ENCODE assay signal across 15 cellular contexts in the genomic region with DNA sequence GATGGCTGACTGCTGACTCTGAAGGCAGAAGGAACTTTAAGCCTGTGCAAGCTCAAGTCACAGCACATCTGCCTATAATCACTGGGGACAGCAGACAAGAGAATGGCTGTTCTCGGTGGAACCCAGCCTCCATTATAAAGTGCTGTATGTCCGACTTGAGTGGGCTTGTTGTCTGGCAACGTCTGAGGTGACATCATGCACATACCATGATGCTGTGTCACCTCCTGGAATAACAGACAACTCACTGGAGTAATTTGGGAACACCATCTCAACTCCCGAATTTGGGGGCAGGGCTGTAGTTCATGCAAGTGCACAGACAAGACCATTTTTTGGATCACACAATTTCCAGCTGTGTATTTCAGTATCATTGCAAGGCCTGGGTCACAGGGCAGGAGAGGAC. TPM values are rescaled to one million over a fixed set of nuclear protein-coding genes. Genes with fewer than 3 reads are reported as not detected.
DNase-seq lines count a peak whose midpoint lies in the region; ATAC-seq and TF ChIP-seq lines count a peak whose summit lies in the region.
"Had no signal": no experiment of that assay in that cellular context is flagged by ENCODE, and none has a peak within 500 bp of the region (broad histone marks: within the 10 kb centered on the region; RNA-seq: fewer than 3 reads in every experiment).

No MANE protein-coding gene starts in this region.

- POLR2A ChIA-PET in HEK293 (lab: Yijun Ruan, JAX): interaction anchor here (0.6 to 1.2 kb wide), 2 partner anchors 40 to 892 kb away, joined by 3 to 4 read pairs; no protein-coding TSS in a partner anchor

- H3K27ac ChIP-seq in HEK293 (ENCODE audit: extremely low read depth, low read depth, low read length): no peak overlapping the region
- no peak overlapping the region for H3K27ac ChIP-seq in brain microvascular endothelial cell
- H3K27ac ChIP-seq: KMS-11, thoracic aorta had no signal

- TF ChIP-seq CTCF in HEK293 (tag by site-specific recombination; IDR thresholded peaks at IDR 0.05): no peak
- no peak for TF ChIP-seq CTCF in brain microvascular endothelial cell (IDR thresholded peaks at IDR 0.05; ENCODE audit: low read depth, low read length, missing control alignments)

- in situ Hi-C loops in brain microvascular endothelial cell (cut with HindIII; ENCODE audit: low pct_ligation_motif_present, low sequenced_read_pairs): no loop called here

- CTCF ChIA-PET in HEK293 (lab: Yijun Ruan, JAX): interaction anchor here (0.5 to 1.3 kb wide), 3 partner anchors 13 to 21 kb away, joined by 3 to 5 read pairs (median 4); no protein-coding TSS in a partner anchor

- DNase-seq in A172 (ENCODE audit: low spot score) (peak; percentile 46), brain microvascular endothelial cell (peak; percentile 68), iris pigment epithelial cell (ENCODE audit: low read depth) (peak; percentile 35), NCI-H2081 treated with DMSO at 0.1 percent for 48 hours (lab: John Stamatoyannopoulos, UW) (no peak), NCI-H1417 treated with DMSO at 0.1 percent for 48 hours (lab: John Stamatoyannopoulos, UW) (no peak), SHP77 (lab: John Stamatoyannopoulos, UW) (no peak)
- DNase-seq: activated naive CD4-positive, alpha-beta T cell treated with anti-CD3 and anti-CD28 coated beads for 36 hours; DMS53; mesendoderm; NCI-H1694 treated with DMSO at 0.1 percent for 48 hours had no signal

- no peak overlapping the region for H3K4me3 ChIP-seq in HEK293 (ENCODE audit: low read depth, low read length)
- no peak overlapping the region for H3K4me3 ChIP-seq in brain microvascular endothelial cell (ENCODE audit: low read depth, low read length)
- H3K4me3 ChIP-seq: GM23338, thoracic aorta had no signal

- H3K9me3 ChIP-seq in HEK293 (ENCODE audit: control insufficient read depth, insufficient read depth, low read depth, low read length): no peaks in the 10 kb centered on the region
- H3K9me3 ChIP-seq: thoracic aorta had no signal

- H3K4me1 ChIP-seq in HEK293 (ENCODE audit: control insufficient read depth, insufficient read depth, low read length): no peaks in the 10 kb centered on the region

- H3K27me3 ChIP-seq in brain microvascular endothelial cell (replicated peaks): no peaks in the 10 kb centered on the region

- no peaks in the 10 kb centered on the region for H3K36me3 ChIP-seq in HEK293 (ENCODE audit: control insufficient read depth in 2 of 2, insufficient read depth in 1 of 2, low read length in 2 of 2)
- H3K36me3 ChIP-seq in brain microvascular endothelial cell (replicated peaks): no peaks in the 10 kb centered on the region
- H3K36me3 ChIP-seq: thoracic aorta had no signal

- ATAC-seq in GM21390 (IDR thresholded peaks at IDR 0.05; ENCODE audit: unreplicated experiment): no peak
- ATAC-seq: GM23338 had no signal

TF ChIP-seq in HEK293, 187 proteins besides CTCF, POLR2A, EP300 and RAD21 (continues in another document):
- TF ChIP-seq ZNF174 (tag by site-specific recombination; IDR thresholded peaks at IDR 0.05): no peak
- peak; percentile 74 for TF ChIP-seq ZNF600 (tag by site-specific recombination; IDR thresholded peaks at IDR 0.05)
- TF ChIP-seq ZNF660 (tag by site-specific recombination; IDR thresholded peaks at IDR 0.05): peak; percentile 40; the same call in 1 of the 2 replicates
- TF ChIP-seq, protein P1, sequence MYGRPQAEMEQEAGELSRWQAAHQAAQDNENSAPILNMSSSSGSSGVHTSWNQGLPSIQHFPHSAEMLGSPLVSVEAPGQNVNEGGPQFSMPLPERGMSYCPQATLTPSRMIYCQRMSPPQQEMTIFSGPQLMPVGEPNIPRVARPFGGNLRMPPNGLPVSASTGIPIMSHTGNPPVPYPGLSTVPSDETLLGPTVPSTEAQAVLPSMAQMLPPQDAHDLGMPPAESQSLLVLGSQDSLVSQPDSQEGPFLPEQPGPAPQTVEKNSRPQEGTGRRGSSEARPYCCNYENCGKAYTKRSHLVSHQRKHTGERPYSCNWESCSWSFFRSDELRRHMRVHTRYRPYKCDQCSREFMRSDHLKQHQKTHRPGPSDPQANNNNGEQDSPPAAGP (tag by site-specific recombination; IDR thresholded peaks at IDR 0.05): 0 out of 2 replicates have a peak, but pooled peaks have one; percentile 25
- TF ChIP-seq, protein P2, sequence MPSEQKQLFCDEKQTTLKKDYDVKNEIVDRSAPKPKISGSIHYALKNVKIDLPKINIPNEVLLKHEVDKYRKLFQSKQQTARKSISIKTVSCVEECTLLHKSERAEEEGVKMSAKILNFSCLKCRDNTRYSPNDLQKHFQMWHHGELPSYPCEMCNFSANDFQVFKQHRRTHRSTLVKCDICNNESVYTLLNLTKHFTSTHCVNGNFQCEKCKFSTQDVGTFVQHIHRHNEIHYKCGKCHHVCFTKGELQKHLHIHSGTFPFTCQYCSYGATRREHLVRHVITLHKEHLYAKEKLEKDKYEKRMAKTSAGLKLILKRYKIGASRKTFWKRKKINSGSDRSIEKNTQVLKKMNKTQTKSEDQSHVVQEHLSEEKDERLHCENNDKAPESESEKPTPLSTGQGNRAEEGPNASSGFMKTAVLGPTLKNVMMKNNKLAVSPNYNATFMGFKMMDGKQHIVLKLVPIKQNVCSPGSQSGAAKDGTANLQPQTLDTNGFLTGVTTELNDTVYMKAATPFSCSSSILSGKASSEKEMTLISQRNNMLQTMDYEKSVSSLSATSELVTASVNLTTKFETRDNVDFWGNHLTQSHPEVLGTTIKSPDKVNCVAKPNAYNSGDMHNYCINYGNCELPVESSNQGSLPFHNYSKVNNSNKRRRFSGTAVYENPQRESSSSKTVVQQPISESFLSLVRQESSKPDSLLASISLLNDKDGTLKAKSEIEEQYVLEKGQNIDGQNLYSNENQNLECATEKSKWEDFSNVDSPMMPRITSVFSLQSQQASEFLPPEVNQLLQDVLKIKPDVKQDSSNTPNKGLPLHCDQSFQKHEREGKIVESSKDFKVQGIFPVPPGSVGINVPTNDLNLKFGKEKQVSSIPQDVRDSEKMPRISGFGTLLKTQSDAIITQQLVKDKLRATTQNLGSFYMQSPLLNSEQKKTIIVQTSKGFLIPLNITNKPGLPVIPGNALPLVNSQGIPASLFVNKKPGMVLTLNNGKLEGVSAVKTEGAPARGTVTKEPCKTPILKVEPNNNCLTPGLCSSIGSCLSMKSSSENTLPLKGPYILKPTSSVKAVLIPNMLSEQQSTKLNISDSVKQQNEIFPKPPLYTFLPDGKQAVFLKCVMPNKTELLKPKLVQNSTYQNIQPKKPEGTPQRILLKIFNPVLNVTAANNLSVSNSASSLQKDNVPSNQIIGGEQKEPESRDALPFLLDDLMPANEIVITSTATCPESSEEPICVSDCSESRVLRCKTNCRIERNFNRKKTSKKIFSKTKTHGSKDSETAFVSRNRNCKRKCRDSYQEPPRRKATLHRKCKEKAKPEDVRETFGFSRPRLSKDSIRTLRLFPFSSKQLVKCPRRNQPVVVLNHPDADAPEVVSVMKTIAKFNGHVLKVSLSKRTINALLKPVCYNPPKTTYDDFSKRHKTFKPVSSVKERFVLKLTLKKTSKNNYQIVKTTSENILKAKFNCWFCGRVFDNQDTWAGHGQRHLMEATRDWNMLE (tag by site-specific recombination; conservative IDR thresholded peaks at IDR 0.05; ENCODE audit: low read depth): 0 out of 2 replicates have a peak, but pooled peaks have one; percentile 33
- TF ChIP-seq, protein P3, sequence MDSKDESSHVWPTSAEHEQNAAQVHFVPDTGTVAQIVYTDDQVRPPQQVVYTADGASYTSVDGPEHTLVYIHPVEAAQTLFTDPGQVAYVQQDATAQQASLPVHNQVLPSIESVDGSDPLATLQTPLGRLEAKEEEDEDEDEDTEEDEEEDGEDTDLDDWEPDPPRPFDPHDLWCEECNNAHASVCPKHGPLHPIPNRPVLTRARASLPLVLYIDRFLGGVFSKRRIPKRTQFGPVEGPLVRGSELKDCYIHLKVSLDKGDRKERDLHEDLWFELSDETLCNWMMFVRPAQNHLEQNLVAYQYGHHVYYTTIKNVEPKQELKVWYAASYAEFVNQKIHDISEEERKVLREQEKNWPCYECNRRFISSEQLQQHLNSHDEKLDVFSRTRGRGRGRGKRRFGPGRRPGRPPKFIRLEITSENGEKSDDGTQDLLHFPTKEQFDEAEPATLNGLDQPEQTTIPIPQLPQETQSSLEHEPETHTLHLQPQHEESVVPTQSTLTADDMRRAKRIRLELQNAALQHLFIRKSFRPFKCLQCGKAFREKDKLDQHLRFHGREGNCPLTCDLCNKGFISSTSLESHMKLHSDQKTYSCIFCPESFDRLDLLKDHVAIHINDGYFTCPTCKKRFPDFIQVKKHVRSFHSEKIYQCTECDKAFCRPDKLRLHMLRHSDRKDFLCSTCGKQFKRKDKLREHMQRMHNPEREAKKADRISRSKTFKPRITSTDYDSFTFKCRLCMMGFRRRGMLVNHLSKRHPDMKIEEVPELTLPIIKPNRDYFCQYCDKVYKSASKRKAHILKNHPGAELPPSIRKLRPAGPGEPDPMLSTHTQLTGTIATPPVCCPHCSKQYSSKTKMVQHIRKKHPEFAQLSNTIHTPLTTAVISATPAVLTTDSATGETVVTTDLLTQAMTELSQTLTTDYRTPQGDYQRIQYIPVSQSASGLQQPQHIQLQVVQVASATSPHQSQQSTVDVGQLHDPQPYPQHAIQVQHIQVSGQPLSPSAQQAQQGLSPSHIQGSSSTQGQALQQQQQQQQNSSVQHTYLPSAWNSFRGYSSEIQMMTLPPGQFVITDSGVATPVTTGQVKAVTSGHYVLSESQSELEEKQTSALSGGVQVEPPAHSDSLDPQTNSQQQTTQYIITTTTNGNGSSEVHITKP (tag by site-specific recombination; IDR thresholded peaks at IDR 0.05): 0 out of 2 replicates have a peak, but pooled peaks have one; percentile 19
- peak; percentile 58 for TF ChIP-seq ZFP69B (tag by site-specific recombination; IDR thresholded peaks at IDR 0.05)
- no peak for TF ChIP-seq ZNF311 (tag by site-specific recombination; IDR thresholded peaks at IDR 0.05; ENCODE audit: borderline replicate concordance)
- TF ChIP-seq, protein P4, sequence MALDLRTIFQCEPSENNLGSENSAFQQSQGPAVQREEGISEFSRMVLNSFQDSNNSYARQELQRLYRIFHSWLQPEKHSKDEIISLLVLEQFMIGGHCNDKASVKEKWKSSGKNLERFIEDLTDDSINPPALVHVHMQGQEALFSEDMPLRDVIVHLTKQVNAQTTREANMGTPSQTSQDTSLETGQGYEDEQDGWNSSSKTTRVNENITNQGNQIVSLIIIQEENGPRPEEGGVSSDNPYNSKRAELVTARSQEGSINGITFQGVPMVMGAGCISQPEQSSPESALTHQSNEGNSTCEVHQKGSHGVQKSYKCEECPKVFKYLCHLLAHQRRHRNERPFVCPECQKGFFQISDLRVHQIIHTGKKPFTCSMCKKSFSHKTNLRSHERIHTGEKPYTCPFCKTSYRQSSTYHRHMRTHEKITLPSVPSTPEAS (tag by site-specific recombination; IDR thresholded peaks at IDR 0.05): no peak
- no peak for TF ChIP-seq RBAK (tag by site-specific recombination; IDR thresholded peaks at IDR 0.05)

RNA-seq across cellular contexts. Expression of a gene that starts 59.8 kb away (rescaled TPM):
- not detected in 2 replicates for total RNA-seq in A172 (2014; rRNA removed; shearing (Covaris generic))
- total RNA-seq: activated naive CD4-positive, alpha-beta T cell treated with anti-CD3 and anti-CD28 coated beads for 36 hours had no signal

Comparison
In these comparisons a context has a peak if more than half of its experiments do, and no peak if none do; other contexts are left out.
1. DNase-seq: peak in A172 (single experiment), brain microvascular endothelial cell (single experiment) and iris pigment epithelial cell (single experiment); none in NCI-H2081 treated with DMSO at 0.1 percent for 48 hours (single experiment), NCI-H1417 treated with DMSO at 0.1 percent for 48 hours (single experiment) and SHP77 (0 of 2).